Comparison of ENCODE assay signal across 18 cellular contexts in genomic region chr9:90032296-90033029, GRCh38.
"Had no signal": no experiment of that assay in that cellular context is flagged by ENCODE, and none has a peak within 500 bp of the region (broad histone marks: within the 10 kb centered on the region; RNA-seq: fewer than 3 reads in every experiment).

No MANE protein-coding gene starts in this region.

- H3K27me3 ChIP-seq: ascending aorta, dorsolateral prefrontal cortex, transverse colon had no signal

- H3K36me3 ChIP-seq: ascending aorta, transverse colon had no signal

- H3K4me1 ChIP-seq: ascending aorta, transverse colon had no signal

- H3K27ac Mint-ChIP-seq: activated naive CD4-positive, alpha-beta T cell treated with anti-CD3 and anti-CD28 coated beads for 36 hours; activated T-helper 2 cell treated with anti-CD3 and anti-CD28 coated beads, Interferon-gamma antibody, Interleukin-2, Interleukin-4, amounts not matched to agents 10 μg/mL and 5 μg/mL and 100 μg/mL, durations not matched to agents 14 hours and 24 hours and 36 hours; endodermal cell; natural killer cell had no signal

- DNase-seq: activated CD4-positive, alpha-beta T cell treated with anti-CD3 and anti-CD28 coated beads for 1 hour; activated CD4-positive, alpha-beta T cell treated with anti-CD3 and anti-CD28 coated beads, Interleukin-2, amount 50 U/mL, for 4 hours; activated naive CD4-positive, alpha-beta T cell treated with anti-CD3 and anti-CD28 coated beads for 36 hours; dorsolateral prefrontal cortex; erythroblast; left colon; natural killer cell; posterior cingulate gyrus; stimulated activated CD4-positive, alpha-beta T cell treated with anti-CD3 and anti-CD28 coated beads, Interleukin-15, amount 100 ng/mL, for 24 hours; stimulated activated CD4-positive, alpha-beta T cell treated with anti-CD3 and anti-CD28 coated beads, Interleukin-4, amount 100 ng/mL, for 4 hours; stimulated activated CD8-positive, alpha-beta memory T cell treated with anti-CD3 and anti-CD28 coated beads, Interleukin-4, amount 100 ng/mL, for 48 hours; stimulated activated naive CD8-positive, alpha-beta T cell treated with anti-CD3 and anti-CD28 coated beads, Interleukin-15, Interleukin-2, amounts not matched to agents 100 U/mL and 50 U/mL, for 24 hours; T1000; transverse colon had no signal

- H3K4me1 Mint-ChIP-seq: natural killer cell had no signal

- H3K9me3 ChIP-seq: ascending aorta, transverse colon had no signal

- H3K4me3 Mint-ChIP-seq: activated naive CD4-positive, alpha-beta T cell treated with anti-CD3 and anti-CD28 coated beads for 36 hours; endodermal cell; natural killer cell had no signal

- H3K4me3 ChIP-seq: ascending aorta, dorsolateral prefrontal cortex, skin epidermis, transverse colon had no signal

- H3K36me3 Mint-ChIP-seq: natural killer cell had no signal

- H3K27ac ChIP-seq: ascending aorta, dorsolateral prefrontal cortex, skin epidermis, transverse colon had no signal

- ATAC-seq: left colon; natural killer cell; stimulated activated naive CD8-positive, alpha-beta T cell treated with anti-CD3 and anti-CD28 coated beads, Interleukin-15, Interleukin-2, amounts not matched to agents 100 U/mL and 50 U/mL, for 24 hours had no signal

- H3K9me3 Mint-ChIP-seq: activated naive CD4-positive, alpha-beta T cell treated with anti-CD3 and anti-CD28 coated beads for 36 hours; activated T-helper 2 cell treated with anti-CD3 and anti-CD28 coated beads, Interferon-gamma antibody, Interleukin-2, Interleukin-4, amounts not matched to agents 10 μg/mL and 5 μg/mL and 100 μg/mL, durations not matched to agents 14 hours and 24 hours and 36 hours; endodermal cell; natural killer cell had no signal
